Comparison of ENCODE assay signal across 13 cellular contexts in the genomic region with DNA sequence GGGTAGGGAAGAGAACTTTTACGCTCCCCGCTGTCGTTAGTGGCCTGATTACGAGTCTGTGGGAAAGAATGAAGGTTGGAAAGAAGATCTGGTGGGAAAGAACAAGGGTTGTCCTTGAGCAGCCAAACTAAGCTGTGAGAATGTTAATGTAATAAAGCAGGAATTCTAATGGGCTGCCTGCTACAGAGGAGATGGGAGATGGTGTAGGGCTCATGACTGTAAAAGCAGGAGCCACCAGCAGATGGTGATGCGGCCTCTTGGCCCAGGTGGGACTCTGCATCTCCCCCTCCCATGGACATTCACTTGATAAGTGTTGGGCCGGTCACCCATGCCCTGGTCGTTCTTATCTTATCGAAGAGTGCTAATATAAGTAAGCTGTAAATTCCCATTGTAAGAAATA.
DNase-seq lines count a peak whose midpoint lies in the region; ATAC-seq, FAIRE-seq and TF ChIP-seq lines count a peak whose summit lies in the region.
"Had no signal": no experiment of that assay in that cellular context is flagged by ENCODE, and none has a peak within 500 bp of the region (broad histone marks: within the 10 kb centered on the region; RNA-seq: fewer than 3 reads in every experiment).

No MANE protein-coding gene starts in this region.

- H3K27ac ChIP-seq in pancreas (peak overlapping the region in 2 of 4 donors; percentile 5 to 61), spleen (no peak overlapping the region)
- H3K27ac ChIP-seq: Peyer's patch had no signal

- H3K9me3 ChIP-seq in pancreas = no peaks in the 10 kb centered on the region
- no peaks in the 10 kb centered on the region for H3K9me3 ChIP-seq in spleen
- H3K9me3 ChIP-seq: Peyer's patch had no signal

- no peak for DNase-seq in GM12865 (ENCODE audit: low read depth)
- peak; percentile 26 for DNase-seq in M059J (ENCODE audit: low read depth)
- no peak for DNase-seq in fibroblast of mammary gland (ENCODE audit: low read depth)
- DNase-seq in pancreas = peak in 4 of 6 donors; percentile 32 to 58 (median 40)
- no peak for DNase-seq in activated CD8-positive, alpha-beta memory T cell treated with anti-CD3 and anti-CD28 coated beads, Interleukin-2, amount 50 U/mL, for 4 hours
- no peak for DNase-seq in spleen
- DNase-seq in NCI-H226 = no peak
- DNase-seq: activated CD4-positive, alpha-beta memory T cell treated with anti-CD3 and anti-CD28 coated beads for 36 hours; GOT3; naive thymus-derived CD8-positive, alpha-beta T cell; Peyer's patch had no signal

- TF ChIP-seq CTCF in GM12865 (IDR thresholded peaks at IDR 0.05; ENCODE audit: insufficient read depth, low read depth, low read length, missing control alignments) = peak; percentile 1
- peak; percentile 23 for TF ChIP-seq CTCF in fibroblast of mammary gland (conservative IDR thresholded peaks at IDR 0.05; ENCODE audit: control insufficient read depth, insufficient read depth, low read depth, low read length)
- TF ChIP-seq CTCF in pancreas (IDR thresholded peaks at IDR 0.05) = peak in 2 of 4 donors; percentile 14 to 23
- TF ChIP-seq CTCF in spleen (IDR thresholded peaks at IDR 0.05 in 8 of 11, conservative IDR thresholded peaks at IDR 0.05 in 3 of 11) = no peak

- FAIRE-seq in pancreas (lab: Jason Lieb, UNC) = no peak
- FAIRE-seq: astrocyte had no signal

- no peaks in the 10 kb centered on the region for H3K36me3 ChIP-seq in pancreas
- no peaks in the 10 kb centered on the region for H3K36me3 ChIP-seq in spleen
- H3K36me3 ChIP-seq: Peyer's patch had no signal

- H3K27me3 ChIP-seq in pancreas = no peaks in the 10 kb centered on the region
- peaks cover 0 to 7% (median 5%) of the 10 kb centered on the region in 7 donors for H3K27me3 ChIP-seq in spleen (replicated peaks in 1 of 7)
- H3K27me3 ChIP-seq: Peyer's patch had no signal

- 23 to 29% methylated on average over 8 of the region's 8 CpGs for WGBS in pancreas, 2 donors
- 86 to 96% (median 91%) methylated on average over 8 of the region's 8 CpGs for WGBS in spleen, 5 donors

- TF ChIP-seq POLR2A in spleen (IDR thresholded peaks at IDR 0.05) = no peak

- intact Hi-C loops in pancreas (cut with DNase I) (no loop called here), spleen (cut with DNase I; ENCODE audit: low total_unique reads) (no loop called here)

- ATAC-seq in pancreas (peak; percentile 58 to 83 (median 78)), HG03460 (IDR thresholded peaks at IDR 0.05; ENCODE audit: unreplicated experiment) (no peak)
- ATAC-seq: naive thymus-derived CD8-positive, alpha-beta T cell had no signal

- H3K4me1 ChIP-seq in pancreas (peaks cover 6 to 20% (median 13%) of the 10 kb centered on the region in 3 donors), spleen (peaks cover 4 to 16% (median 12%) of the 10 kb centered on the region in 6 donors)

- no peak overlapping the region for H3K4me3 ChIP-seq in GM12865 (ENCODE audit: low read depth, low read length)
- no peak overlapping the region for H3K4me3 ChIP-seq in fibroblast of mammary gland (ENCODE audit: control insufficient read depth, low read depth, low read length)
- H3K4me3 ChIP-seq in pancreas = no peak overlapping the region
- H3K4me3 ChIP-seq in spleen = no peak overlapping the region
- H3K4me3 ChIP-seq: Peyer's patch had no signal

Comparison
In these comparisons a context has a peak if more than half of its experiments do, and no peak if none do; other contexts are left out.
1. DNase-seq: peak in M059J (single experiment) and pancreas (4 of 6); none in GM12865 (single experiment), fibroblast of mammary gland (single experiment), activated CD8-positive, alpha-beta memory T cell treated with anti-CD3 and anti-CD28 coated beads, Interleukin-2, amount 50 U/mL, for 4 hours (single experiment), spleen (single experiment) and NCI-H226 (single experiment).
2. CTCF ChIP-seq: peak in GM12865 (single experiment) and fibroblast of mammary gland (single experiment); none in spleen (0 of 11).